ENCODE assay signal across 16 cellular contexts in genomic region chr19:33368074-33368864, GRCh38. TPM values are rescaled to one million over a fixed set of nuclear protein-coding genes. Genes with fewer than 3 reads are reported as not detected.
DNase-seq lines count a peak whose midpoint lies in the region; ATAC-seq, FAIRE-seq and TF ChIP-seq lines count a peak whose summit lies in the region.
"Had no signal": no experiment of that assay in that cellular context is flagged by ENCODE, and none has a peak within 500 bp of the region (broad histone marks: within the 10 kb centered on the region; RNA-seq: fewer than 3 reads in every experiment).

No MANE protein-coding gene starts in this region.

- POLR2A ChIA-PET in HEK293 (lab: Yijun Ruan, JAX): interaction anchor here (1.0 to 1.5 kb wide), 2 partner anchors 10 to 66 kb away, joined by 4 to 5 read pairs; no protein-coding TSS in a partner anchor
- POLR2A ChIA-PET in RWPE1 (lab: Yijun Ruan, JAX; ENCODE audit: low non-redundant PET): interaction anchor here (0.8 kb wide), 1 partner anchor 10 kb away, joined by 7 read pairs; no protein-coding TSS in a partner anchor

- TF ChIP-seq POLR2A in GM12892 (IDR thresholded peaks at IDR 0.05; ENCODE audit: low read depth, low read length): no peak

- TF ChIP-seq CTCF in HEK293 (tag by site-specific recombination; IDR thresholded peaks at IDR 0.05) (no peak), RWPE1 (conservative IDR thresholded peaks at IDR 0.05; ENCODE audit: low read depth) (no peak), foreskin fibroblast (IDR thresholded peaks at IDR 0.05; ENCODE audit: low read depth, low read length) (no peak), chondrocyte (IDR thresholded peaks at IDR 0.05) (no peak)

- H3K4me3 Mint-ChIP-seq in chondrocyte (ENCODE audit: unreplicated experiment): no peak overlapping the region

- no peaks in the 10 kb centered on the region; the same call in 1 of the 2 replicates for H3K9me3 ChIP-seq in HEK293 (ENCODE audit: control insufficient read depth, insufficient read depth, low read depth, low read length)
- H3K9me3 ChIP-seq: adrenal gland had no signal

- H3K36me3 Mint-ChIP-seq in chondrocyte (ENCODE audit: low read depth): no peaks in the 10 kb centered on the region
- H3K36me3 Mint-ChIP-seq: naive thymus-derived CD4-positive, alpha-beta T cell had no signal

- no peak for ATAC-seq in GM18873 (IDR thresholded peaks at IDR 0.05; ENCODE audit: low FRiP score, unreplicated experiment)
- ATAC-seq: naive thymus-derived CD4-positive, alpha-beta T cell had no signal

- peaks cover 25% of the 10 kb centered on the region for H3K27me3 Mint-ChIP-seq in chondrocyte (ENCODE audit: low read depth)

- FAIRE-seq in GM12892 (lab: Jason Lieb, UNC): no peak

- no peaks in the 10 kb centered on the region for H3K9me3 Mint-ChIP-seq in chondrocyte (ENCODE audit: low read depth)
- H3K9me3 Mint-ChIP-seq: naive thymus-derived CD4-positive, alpha-beta T cell had no signal

- peaks cover 2% of the 10 kb centered on the region; the same call in 1 of the 2 replicates for H3K4me1 ChIP-seq in HEK293 (ENCODE audit: control insufficient read depth, insufficient read depth, low read length)
- H3K4me1 ChIP-seq: adrenal gland had no signal

- peak; percentile 39 for DNase-seq in AG08395 (ENCODE audit: low spot score)
- peak; percentile 85 for DNase-seq in RWPE1 (ENCODE audit: low spot score)
- DNase-seq in foreskin fibroblast: peak; percentile 67 to 81
- no peak for DNase-seq in GM12892 (ENCODE audit: insufficient read length)
- no peak for DNase-seq in activated CD8-positive, alpha-beta memory T cell treated with anti-CD3 and anti-CD28 coated beads, Interleukin-2, amount 50 U/mL, for 4 hours
- DNase-seq in chondrocyte (ENCODE audit: low spot score): no peak
- DNase-seq: adrenal gland; dorsolateral prefrontal cortex; KG1; naive thymus-derived CD4-positive, alpha-beta T cell; NCI-H1930; stimulated activated naive CD4-positive, alpha-beta T cell treated with Interleukin-2 at 50 U/mL for 16 hours; WERI-Rb-1 had no signal

- no peaks in the 10 kb centered on the region for H3K36me3 ChIP-seq in HEK293 (ENCODE audit: control insufficient read depth in 2 of 2, insufficient read depth in 1 of 2, low read length in 2 of 2)
- H3K36me3 ChIP-seq: adrenal gland, WERI-Rb-1 had no signal

- CTCF ChIA-PET in HEK293 (lab: Yijun Ruan, JAX): interaction anchor here (0.5 to 1.6 kb wide), 6 partner anchors 12 to 413 kb away, joined by 3 to 6 read pairs (median 3); no protein-coding TSS in a partner anchor
- CTCF ChIA-PET in RWPE1 (lab: Yijun Ruan, JAX): interaction anchor here (1.1 kb wide), 1 partner anchor 48 kb away, joined by 4 read pairs; no protein-coding TSS in a partner anchor

- H3K27ac Mint-ChIP-seq in chondrocyte (ENCODE audit: unreplicated experiment): no peak overlapping the region
- H3K27ac Mint-ChIP-seq: naive thymus-derived CD4-positive, alpha-beta T cell had no signal

- H3K4me3 ChIP-seq in HEK293 (ENCODE audit: low read depth, low read length) (no peak overlapping the region), foreskin fibroblast (ENCODE audit: low read depth in 1 of 2, low read length in 2 of 2) (no peak overlapping the region)
- H3K4me3 ChIP-seq: adrenal gland, dorsolateral prefrontal cortex had no signal

- H3K27ac ChIP-seq in HEK293 (ENCODE audit: extremely low read depth, low read depth, low read length): no peak overlapping the region
- H3K27ac ChIP-seq in RWPE1: peak overlapping the region; percentile 72
- H3K27ac ChIP-seq: adrenal gland, C4-2B, dorsolateral prefrontal cortex, WERI-Rb-1 had no signal

- peaks cover 3% of the 10 kb centered on the region for H3K4me1 Mint-ChIP-seq in chondrocyte (ENCODE audit: low read depth)

TF ChIP-seq in HEK293, 187 proteins besides CTCF, POLR2A, EP300 and RAD21:
- TF ChIP-seq ZNF311 (tag by site-specific recombination; IDR thresholded peaks at IDR 0.05; ENCODE audit: borderline replicate concordance): peak; percentile 70; the same call in 1 of the 2 replicates
- peak; percentile 65 for TF ChIP-seq SETDB1 (IDR thresholded peaks at IDR 0.05; ENCODE audit: insufficient read length, low read length)
- TF ChIP-seq IKZF3 (tag by site-specific recombination; IDR thresholded peaks at IDR 0.05): no peak
- TF ChIP-seq ZBTB21 (tag by site-specific recombination; IDR thresholded peaks at IDR 0.05): peak; percentile 33; the same call in 1 of the 2 replicates
- 0 out of 2 replicates have a peak, but pooled peaks have one; percentile 14 for TF ChIP-seq ZNF514 (tag by site-specific recombination; IDR thresholded peaks at IDR 0.05)
- TF ChIP-seq ZNF148 (tag by site-specific recombination; IDR thresholded peaks at IDR 0.05; ENCODE audit: borderline replicate concordance): peak; percentile 28; the same call in 1 of the 2 replicates
- 0 out of 2 replicates have a peak, but pooled peaks have one; percentile 35 for TF ChIP-seq ZNF548 (tag by site-specific recombination; IDR thresholded peaks at IDR 0.05)
- no peak for TF ChIP-seq ZEB2 (tag by site-specific recombination; IDR thresholded peaks at IDR 0.05)
- TF ChIP-seq ZNF600 (tag by site-specific recombination; IDR thresholded peaks at IDR 0.05): peak; percentile 76
- peak; percentile 16; the same call in 1 of the 2 replicates for TF ChIP-seq ZBTB48 (tag by site-specific recombination; IDR thresholded peaks at IDR 0.05)
- peak; percentile 58; the same call in 1 of the 2 replicates for TF ChIP-seq ZNF169 (tag by site-specific recombination; IDR thresholded peaks at IDR 0.05)
- TF ChIP-seq ZNF175 (tag by site-specific recombination; IDR thresholded peaks at IDR 0.05): no peak
- TF ChIP-seq SCRT2 (tag by site-specific recombination; IDR thresholded peaks at IDR 0.05): no peak
- peak; percentile 66 for TF ChIP-seq PRDM10 (tag by site-specific recombination; IDR thresholded peaks at IDR 0.05)
- TF ChIP-seq ZNF335 (tag by site-specific recombination; conservative IDR thresholded peaks at IDR 0.05): peak; percentile 34
TF ChIP-seq in HEK293: peak in this region for 11.

RNA-seq across cellular contexts. Expression of gene CEBPG, which starts 5.2 kb away (rescaled TPM):
- 11.4 TPM for polyA plus RNA-seq in GM12892 (2012; ENCODE audit: missing spikeins)
- total RNA-seq in chondrocyte: 16.3 to 54.4 TPM (median 50.2 TPM) in 3 replicates

Comparison
In these comparisons a context has a peak if more than half of its experiments do, and no peak if none do; other contexts are left out.
1. DNase-seq: peak in AG08395 (single experiment), RWPE1 (single experiment) and foreskin fibroblast (2 of 2); none in GM12892 (single experiment), activated CD8-positive, alpha-beta memory T cell treated with anti-CD3 and anti-CD28 coated beads, Interleukin-2, amount 50 U/mL, for 4 hours (single experiment) and chondrocyte (single experiment).